ENCODE assay signal across 11 cellular contexts in genomic region chr7:104973909-104974415, GRCh38. TPM values are rescaled to one million over a fixed set of nuclear protein-coding genes. Genes with fewer than 3 reads are reported as not detected.
A peak's percentile ranks its signal among the peaks of the same experiment; 100 is the strongest.
DNase-seq lines count a peak whose midpoint lies in the region; ATAC-seq and TF ChIP-seq lines count a peak whose summit lies in the region.
"Had no signal": no experiment of that assay in that cellular context is flagged by ENCODE, and none has a peak within 500 bp of the region (broad histone marks: within the 10 kb centered on the region; RNA-seq: fewer than 3 reads in every experiment).

No MANE protein-coding gene starts in this region.

- peak overlapping the region; percentile 66 for H3K4me2 ChIP-seq in skeletal muscle satellite cell (ENCODE audit: low read length)

- no peak for TF ChIP-seq POLR2A in gastroesophageal sphincter (IDR thresholded peaks at IDR 0.05)
- TF ChIP-seq POLR2A in body of pancreas (IDR thresholded peaks at IDR 0.05): no peak

- H3K4me1 ChIP-seq in adipocyte (ENCODE audit: control insufficient read depth, insufficient read depth, low read length) (peaks cover 59% of the 10 kb centered on the region), gastroesophageal sphincter (peaks cover 29 to 90% (median 60%) of the 10 kb centered on the region in 3 donors), skeletal muscle satellite cell (ENCODE audit: control insufficient read depth, insufficient read depth, low read length) (peaks cover 61% of the 10 kb centered on the region), SJCRH30 (peaks cover 3% of the 10 kb centered on the region; the same call in 1 of the 2 replicates), body of pancreas (peaks cover 43% of the 10 kb centered on the region)

- intact Hi-C loops in body of pancreas (cut with DNase I): no loop called here

- H3K9ac ChIP-seq in adipocyte (ENCODE audit: low read length) (peak overlapping the region; percentile 48), skeletal muscle satellite cell (ENCODE audit: low read depth, low read length) (peak overlapping the region; percentile 73)

- TF ChIP-seq EP300 in gastroesophageal sphincter (IDR thresholded peaks at IDR 0.05): no peak

- 25 to 56% methylated on average over 2 to 3 of the region's 3 CpGs for WGBS in gastroesophageal sphincter (ENCODE audit: low coverage in 1 of 2), 2 donors
- WGBS in body of pancreas, 2 donors: 81 to 89% methylated on average over 3 of the region's 3 CpGs

- POLR2A ChIA-PET in HEK293T (lab: Yijun Ruan, JAX): no interaction called here

- H3K27ac ChIP-seq in gastroesophageal sphincter (peak overlapping the region; percentile 12 to 83 (median 68)), SJCRH30 (no peak overlapping the region), body of pancreas (peak overlapping the region in 2 of 4 donors; percentile 26 to 48)

- TF ChIP-seq CTCF in gastroesophageal sphincter (IDR thresholded peaks at IDR 0.05) (no peak), body of pancreas (IDR thresholded peaks at IDR 0.05) (no peak)

- ATAC-seq in gastroesophageal sphincter (peak; percentile 17), body of pancreas (no peak)
- ATAC-seq: effector memory CD8-positive, alpha-beta T cell had no signal

- no peaks in the 10 kb centered on the region for H3K27me3 ChIP-seq in adipocyte (replicated peaks; ENCODE audit: control insufficient read depth, insufficient read depth, low read length)
- H3K27me3 ChIP-seq in gastroesophageal sphincter: no peaks in the 10 kb centered on the region
- H3K27me3 ChIP-seq in skeletal muscle satellite cell (ENCODE audit: control insufficient read depth, insufficient read depth, low read length): no peaks in the 10 kb centered on the region
- H3K27me3 ChIP-seq in SJCRH30: no peaks in the 10 kb centered on the region
- H3K27me3 ChIP-seq in body of pancreas: no peaks in the 10 kb centered on the region

- CTCF ChIA-PET in HEK293T (lab: Yijun Ruan, JAX): no interaction called here

- H3K9me3 ChIP-seq in adipocyte (ENCODE audit: control insufficient read depth, low read length): no peaks in the 10 kb centered on the region
- H3K9me3 ChIP-seq in gastroesophageal sphincter: no peaks in the 10 kb centered on the region
- no peaks in the 10 kb centered on the region for H3K9me3 ChIP-seq in skeletal muscle satellite cell (replicated peaks; ENCODE audit: low read length)
- no peaks in the 10 kb centered on the region for H3K9me3 ChIP-seq in SJCRH30 (replicated peaks)
- H3K9me3 ChIP-seq in body of pancreas: no peaks in the 10 kb centered on the region

- H3K36me3 ChIP-seq in adipocyte (ENCODE audit: control insufficient read depth, insufficient read depth, low read length, severe bottlenecking) (no peaks in the 10 kb centered on the region), gastroesophageal sphincter (no peaks in the 10 kb centered on the region), skeletal muscle satellite cell (ENCODE audit: insufficient read depth, low read length) (peaks cover 3% of the 10 kb centered on the region), SJCRH30 (no peaks in the 10 kb centered on the region; the same call in 1 of the 2 replicates), body of pancreas (replicated peaks in 1 of 2; ENCODE audit: insufficient read depth in 1 of 2, low read depth in 2 of 2) (no peaks in the 10 kb centered on the region)

- peak overlapping the region; percentile 12 for H3K4me3 ChIP-seq in adipocyte (ENCODE audit: low read length)
- H3K4me3 ChIP-seq in gastroesophageal sphincter: no peak overlapping the region
- peak overlapping the region; percentile 35 for H3K4me3 ChIP-seq in skeletal muscle satellite cell (ENCODE audit: low read length)
- no peak overlapping the region for H3K4me3 ChIP-seq in SJCRH30
- no peak overlapping the region for H3K4me3 ChIP-seq in body of pancreas

- peak; percentile 69 for DNase-seq in DMS 273 (lab: John Stamatoyannopoulos, UW; ENCODE audit: unreplicated experiment)
- DNase-seq in adipocyte (ENCODE audit: low read depth): peak; percentile 87
- DNase-seq in HEK293T (ENCODE audit: extremely low spot score): no peak
- no peak for DNase-seq in SJCRH30
- DNase-seq in SKM-1 treated with dmso at 0.1 percent for 144 hours (lab: John Stamatoyannopoulos, UW; ENCODE audit: unreplicated experiment): no peak
- no peak for DNase-seq in body of pancreas
- DNase-seq: effector memory CD8-positive, alpha-beta T cell; NCI-H1417 treated with DMSO at 0.1 percent for 48 hours; stimulated activated CD4-positive, alpha-beta T cell treated with anti-CD3 and anti-CD28 coated beads, Interleukin-1b, Interleukin-23, amount 100 ng/mL, for 48 hours had no signal

TF ChIP-seq in HEK293T, 16 proteins besides CTCF, POLR2A, EP300 and RAD21:
- TF ChIP-seq SUZ12 (IDR thresholded peaks at IDR 0.05): no peak
- TF ChIP-seq FOXK2 (IDR thresholded peaks at IDR 0.05): no peak
- no peak for TF ChIP-seq PKNOX1 (IDR thresholded peaks at IDR 0.05)
- no peak for TF ChIP-seq CTBP1 (IDR thresholded peaks at IDR 0.05; ENCODE audit: borderline replicate concordance)
- TF ChIP-seq FOXA1 (IDR thresholded peaks at IDR 0.05): no peak
- TF ChIP-seq NFRKB (IDR thresholded peaks at IDR 0.05): no peak
- TF ChIP-seq SP1 (IDR thresholded peaks at IDR 0.05): no peak
- no peak for TF ChIP-seq TARDBP (IDR thresholded peaks at IDR 0.05)
- no peak for TF ChIP-seq BHLHE40 (IDR thresholded peaks at IDR 0.05; ENCODE audit: borderline replicate concordance)
- TF ChIP-seq ZNF384 (IDR thresholded peaks at IDR 0.05): no peak
- TF ChIP-seq ELF4 (IDR thresholded peaks at IDR 0.05): no peak
- TF ChIP-seq L3MBTL2 (conservative IDR thresholded peaks at IDR 0.05): no peak
- no peak for TF ChIP-seq ARNT (IDR thresholded peaks at IDR 0.05)
- no peak for TF ChIP-seq FOXM1 (IDR thresholded peaks at IDR 0.05; ENCODE audit: borderline replicate concordance)
- no peak for TF ChIP-seq HDGF (IDR thresholded peaks at IDR 0.05; ENCODE audit: borderline replicate concordance)
- no peak for TF ChIP-seq LEF1 (IDR thresholded peaks at IDR 0.05; ENCODE audit: borderline replicate concordance)

RNA-seq across cellular contexts. Expression of gene KMT2E, which starts 40.0 kb away (rescaled TPM):
- total RNA-seq in gastroesophageal sphincter (100 to 1,000 TPM in 3 of 4 donors, 10 to 100 TPM in 1; 90.6 to 187 (median 112) TPM), body of pancreas (10 to 100 TPM; 48.5 to 67.2 TPM)
- total RNA-seq in skeletal muscle satellite cell (2012; rRNA removed): 55.9 and 67.9 TPM in 2 replicates
- 50.1 and 68.3 TPM in 2 replicates for total RNA-seq in SJCRH30 (2014; rRNA removed; shearing (Covaris generic))

Comparison
In these comparisons a context has a peak if more than half of its experiments do, and no peak if none do; other contexts are left out.
1. DNase-seq: peak in DMS 273 (single experiment) and adipocyte (single experiment); none in HEK293T (single experiment), SJCRH30 (0 of 2), SKM-1 treated with dmso at 0.1 percent for 144 hours (single experiment) and body of pancreas (0 of 4).
2. H3K4me3 ChIP-seq: peak in adipocyte (single experiment) and skeletal muscle satellite cell (single experiment); none in gastroesophageal sphincter (0 of 2), SJCRH30 (single experiment) and body of pancreas (0 of 2).